ENCODE assay signal across 6 cellular contexts in genomic region chr12:8294662-8295061, GRCh38.
A peak's percentile ranks its signal among the peaks of the same experiment; 100 is the strongest.
DNase-seq lines count a peak whose midpoint lies in the region; ATAC-seq, FAIRE-seq and TF ChIP-seq lines count a peak whose summit lies in the region.
"Not testable (repeated sequence)": the region's sequence is repeated elsewhere in the genome, so short reads cannot be mapped to it uniquely, and the experiment has no call there.

No MANE protein-coding gene starts in this region.

- CTCF ChIA-PET in WTC11 (lab: Charles Lee); HepG2 (lab: Yijun Ruan, JAX; ENCODE audit: low intra/inter-chr PET ratio, low total read pairs): not testable (repeated sequence)

- POLR2A ChIA-PET in WTC11 (lab: Charles Lee); HepG2 (lab: Yijun Ruan, JAX): not testable (repeated sequence)

- not testable (repeated sequence) for H3K4me1 Mint-ChIP-seq in GM23338, WTC11

- H3K9me2 ChIP-seq in GM23338 (ENCODE audit: insufficient read depth): not testable (repeated sequence)

- 18% methylated on average over 6 of the region's 7 CpGs for WGBS in HepG2 (ENCODE audit: low lambda C conversion rate)

- TF ChIP-seq RAD21 in HepG2 (CRISPR knock-in tag; IDR thresholded peaks at IDR 0.05): not testable (repeated sequence)

- not testable (repeated sequence) for H3K4me3 ChIP-seq in GM23338; HUES6 (ENCODE audit: low read depth, low read length); fibroblast of mammary gland (ENCODE audit: control insufficient read depth, low read depth, low read length); HepG2 (replicated peaks in 1 of 3; ENCODE audit: insufficient read depth in 1 of 3, low read depth in 2 of 3, low read length in 3 of 3)

- not testable (repeated sequence) for TF ChIP-seq EP300 in HepG2 (IDR thresholded peaks at IDR 0.05; ENCODE audit: low read depth in 2 of 2, low read length in 2 of 2); HepG2 (CRISPR knock-in tag; IDR thresholded peaks at IDR 0.05; ENCODE audit: borderline replicate concordance)

- not testable (repeated sequence) for H3K36me3 ChIP-seq in GM23338 (ENCODE audit: insufficient read depth); HUES6 (ENCODE audit: control insufficient read depth, insufficient read depth, low read length); HepG2 (replicated peaks in 1 of 2; ENCODE audit: control insufficient read depth in 1 of 2, insufficient read depth in 2 of 2, low read length in 2 of 2)

- not testable (repeated sequence) for H4K20me1 ChIP-seq in GM23338 (replicated peaks; ENCODE audit: insufficient read depth); HepG2 (ENCODE audit: insufficient read depth, low read length)

- H3K27ac Mint-ChIP-seq in GM23338 (peak overlapping the region; percentile 95), WTC11 (peak overlapping the region; percentile 70; the same call in 1 of the 2 replicates)

- BruUV-seq in HepG2 (replicated peaks; lab: Mats Ljungman, UMichigan): not testable (repeated sequence)

- not testable (repeated sequence) for H3K9me3 ChIP-seq in HUES6 (ENCODE audit: control insufficient read depth, insufficient read depth, low read depth, low read length); HepG2 (ENCODE audit: low read length)

- H2AFZ ChIP-seq in GM23338; HepG2 (ENCODE audit: low read length): not testable (repeated sequence)

- not testable (repeated sequence) for H3K4me2 ChIP-seq in GM23338
- H3K4me2 ChIP-seq in HepG2 (ENCODE audit: low read depth, low read length): peak overlapping the region; percentile 15; the same call in 1 of the 2 replicates

- H3K27me3 ChIP-seq in GM23338 (ENCODE audit: insufficient read depth); HUES6 (ENCODE audit: control insufficient read depth, insufficient read depth, low read length); HepG2 (ENCODE audit: control insufficient read depth in 1 of 2, insufficient read depth in 2 of 2, low read length in 2 of 2): not testable (repeated sequence)

- TF ChIP-seq CTCF in GM23338 (conservative IDR thresholded peaks at IDR 0.05; ENCODE audit: low read depth in 2 of 2); WTC11 (IDR thresholded peaks at IDR 0.05); fibroblast of mammary gland (conservative IDR thresholded peaks at IDR 0.05; ENCODE audit: control insufficient read depth, insufficient read depth, low read depth, low read length); HepG2 (CRISPR knock-in tag; IDR thresholded peaks at IDR 0.05): not testable (repeated sequence)

- H3K27me3 Mint-ChIP-seq in GM23338 (ENCODE audit: insufficient read depth, low read depth, poor library complexity) (peaks cover 13% of the 10 kb centered on the region), WTC11 (ENCODE audit: low read depth) (peaks cover 17% of the 10 kb centered on the region)

- not testable (repeated sequence) for ATAC-seq in GM23338, WTC11, HepG2

- TF ChIP-seq POLR2A in HepG2 (IDR thresholded peaks at IDR 0.05; ENCODE audit: insufficient read depth in 1 of 2, low read depth in 2 of 2, low read length in 2 of 2): not testable (repeated sequence)

- H3K79me2 ChIP-seq in GM23338 (replicated peaks; ENCODE audit: insufficient read depth); HepG2 (ENCODE audit: insufficient read depth, low read length): not testable (repeated sequence)

- not testable (repeated sequence) for H3K4me3 Mint-ChIP-seq in GM23338, WTC11

- peak overlapping the region; percentile 48 for H3K9ac ChIP-seq in HUES6 (ENCODE audit: low read length)
- not testable (repeated sequence) for H3K9ac ChIP-seq in HepG2 (ENCODE audit: insufficient read depth, low read depth, low read length)

- H3K4me1 ChIP-seq in GM23338 (ENCODE audit: insufficient read depth); HUES6 (ENCODE audit: control insufficient read depth, insufficient read depth, low read length): not testable (repeated sequence)
- H3K4me1 ChIP-seq in HepG2 (ENCODE audit: insufficient read depth, low read length): peaks cover 12% of the 10 kb centered on the region

- peaks cover 35% of the 10 kb centered on the region for H3K36me3 Mint-ChIP-seq in GM23338 (ENCODE audit: low read depth)
- peaks cover 46% of the 10 kb centered on the region for H3K36me3 Mint-ChIP-seq in WTC11

- H3K9me3 Mint-ChIP-seq in GM23338: peaks cover 39% of the 10 kb centered on the region
- H3K9me3 Mint-ChIP-seq in WTC11: peaks cover 42% of the 10 kb centered on the region

- DNase-seq in CD1c-positive myeloid dendritic cell (ENCODE audit: extremely low spot score): peak; percentile 3
- not testable (repeated sequence) for DNase-seq in GM23338 (ENCODE audit: low spot score); WTC11 (ENCODE audit: low spot score)
- peak; percentile 2 for DNase-seq in fibroblast of mammary gland (ENCODE audit: low read depth)
- peak; percentile 28 for DNase-seq in HepG2 (ENCODE audit: low spot score)

- not testable (repeated sequence) for H3F3A ChIP-seq in GM23338 (replicated peaks; ENCODE audit: low read depth)

- not testable (repeated sequence) for H3K27ac ChIP-seq in GM23338 (ENCODE audit: low read depth); HUES6 (ENCODE audit: low read depth, low read length); HepG2 (ENCODE audit: extremely low read length, insufficient read depth, low read length)

- intact Hi-C loops in HepG2 (cut with micrococcal nuclease; ENCODE audit: unreplicated experiment): not testable (repeated sequence)

- not testable (repeated sequence) for FAIRE-seq in HepG2 (lab: Jason Lieb, UNC)

- in situ Hi-C loops in HepG2 (cut with HindIII; ENCODE audit: extremely low pct_ligation_motif_present, low pct_unique_long_range_greater_than_20kb): not testable (repeated sequence)

TF ChIP-seq in WTC11, 78 proteins besides CTCF, POLR2A, EP300 and RAD21:
- TF ChIP-seq GABPB1 (CRISPR knock-in tag; IDR thresholded peaks at IDR 0.05): peak; percentile 91

TF ChIP-seq in HepG2, 621 proteins besides CTCF, POLR2A, EP300 and RAD21 (continues in another document):
- TF ChIP-seq ELF3 (CRISPR knock-in tag; IDR thresholded peaks at IDR 0.05) (peak; percentile 61; the same call in 1 of the 2 replicates), CEBPB (IDR thresholded peaks at IDR 0.05; ENCODE audit: borderline replicate concordance, low read depth, low read length) (peak; percentile 60; the same call in 1 of the 2 replicates), ZNF549 (CRISPR knock-in tag; IDR thresholded peaks at IDR 0.05) (peak; percentile 54; the same call in 1 of the 2 replicates), GABPA (CRISPR knock-in tag; IDR thresholded peaks at IDR 0.05; ENCODE audit: low read depth) (peak; percentile 10; the same call in 1 of the 2 replicates), CEBPG (CRISPR knock-in tag; IDR thresholded peaks at IDR 0.05) (peak; percentile 85), HNF4G (CRISPR knock-in tag; IDR thresholded peaks at IDR 0.05; ENCODE audit: borderline replicate concordance, low read depth) (0 out of 2 replicates have a peak, but pooled peaks have one; percentile 27), FOXP1 (CRISPR knock-in tag; IDR thresholded peaks at IDR 0.05) (0 out of 2 replicates have a peak, but pooled peaks have one; percentile 32), HNF4A (CRISPR knock-in tag; IDR thresholded peaks at IDR 0.05) (peak; percentile 72), SOX6 (CRISPR knock-in tag; IDR thresholded peaks at IDR 0.05) (0 out of 2 replicates have a peak, but pooled peaks have one; percentile 24), FOSL2 (CRISPR knock-in tag; IDR thresholded peaks at IDR 0.05) (peak; percentile 86), ZNF644 (CRISPR knock-in tag; IDR thresholded peaks at IDR 0.05; ENCODE audit: low read depth) (peak; percentile 85), MED1 (CRISPR knock-in tag; IDR thresholded peaks at IDR 0.05) (peak; percentile 28; the same call in 1 of the 2 replicates)
- TF ChIP-seq GABPA (IDR thresholded peaks at IDR 0.05; ENCODE audit: low read depth, low read length); HNF4G (IDR thresholded peaks at IDR 0.05; ENCODE audit: borderline replicate concordance, low read depth, low read length); FOXP1 (IDR thresholded peaks at IDR 0.05); SOX6 (IDR thresholded peaks at IDR 0.05): not testable (repeated sequence)
